Comparison of ENCODE assay signal across 25 cellular contexts in genomic region chr4:10998826-10999225, GRCh38.
A peak's percentile ranks its signal among the peaks of the same experiment; 100 is the strongest.
DNase-seq lines count a peak whose midpoint lies in the region; FAIRE-seq and TF ChIP-seq lines count a peak whose summit lies in the region.
"Had no signal": no experiment of that assay in that cellular context is flagged by ENCODE, and none has a peak within 500 bp of the region (broad histone marks: within the 10 kb centered on the region; RNA-seq: fewer than 3 reads in every experiment).

No MANE protein-coding gene starts in this region.

- H3K79me2 ChIP-seq in fibroblast of lung (ENCODE audit: control insufficient read depth, insufficient read depth, low read length): no peaks in the 10 kb centered on the region
- H3K79me2 ChIP-seq in smooth muscle cell (ENCODE audit: low read depth): no peaks in the 10 kb centered on the region

- POLR2A ChIA-PET in A673 (lab: Charles Lee; ENCODE audit: low non-redundant PET): no interaction called here

- CTCF ChIA-PET in A673 (lab: Charles Lee): no interaction called here

- DNase-seq in astrocyte of the cerebellum (ENCODE audit: low read depth) (peak; percentile 23), fibroblast of lung (ENCODE audit: low read depth in 2 of 2) (peak; percentile 48 to 64), mesothelial cell of epicardium (ENCODE audit: low spot score in 2 of 2, unreplicated experiment in 2 of 2) (no peak), smooth muscle cell (lab: John Stamatoyannopoulos, UW; ENCODE audit: unreplicated experiment) (no peak), DMS53 treated with DMSO at 0.1 percent for 48 hours (lab: John Stamatoyannopoulos, UW; ENCODE audit: unreplicated experiment) (no peak), RCC 7860 (ENCODE audit: low spot score) (no peak), A673 (ENCODE audit: low spot score) (no peak)
- DNase-seq: ACHN; activated CD4-positive, alpha-beta T cell treated with anti-CD3 and anti-CD28 coated beads, Interleukin-2, amount 10 ng/mL, durations not matched to agents 7 days and 5 days; activated naive CD4-positive, alpha-beta T cell; activated T-cell treated with anti-CD3 and anti-CD28 coated beads, Interleukin-2, amount 50 U/mL, for 24 hours; BE2C; CD8-positive, alpha-beta memory T cell; effector CD8-positive, alpha-beta T cell; Kasumi-1; NCI-H187; NCI-H526; nephron progenitor cell; right lobe of liver; SHP77 treated with DMSO at 0.1 percent for 48 hours; stimulated activated CD4-positive, alpha-beta T cell treated with anti-CD3 and anti-CD28 coated beads, Interleukin-15, amount 100 ng/mL, for 24 hours; stimulated activated naive CD4-positive, alpha-beta T cell treated with Interleukin-2 at 50 U/mL for 16 hours; T1000 had no signal

- peak overlapping the region; percentile 68 for H3K27ac Mint-ChIP-seq in mesothelial cell of epicardium
- H3K27ac Mint-ChIP-seq: activated CD4-positive, alpha-beta T cell treated with anti-CD3 and anti-CD28 coated beads, Interleukin-2, amount 10 ng/mL, durations not matched to agents 7 days and 5 days; activated T-cell treated with anti-CD3 and anti-CD28 coated beads, Interleukin-2, amount 50 U/mL, for 24 hours; CD8-positive, alpha-beta memory T cell had no signal

- no peaks in the 10 kb centered on the region for H3K36me3 Mint-ChIP-seq in mesothelial cell of epicardium
- H3K36me3 Mint-ChIP-seq: CD8-positive, alpha-beta memory T cell had no signal

- WGBS in smooth muscle cell (ENCODE audit: low lambda C conversion rate): 73% methylated on average over 1 of the region's 1 CpG

- H3K4me1 ChIP-seq in fibroblast of lung (ENCODE audit: control insufficient read depth, extremely low read depth, insufficient read depth, low read length) (no peaks in the 10 kb centered on the region), smooth muscle cell (ENCODE audit: low read depth) (no peaks in the 10 kb centered on the region), A673 (ENCODE audit: insufficient read depth, low read length, poor library complexity, severe bottlenecking) (no peaks in the 10 kb centered on the region)
- H3K4me1 ChIP-seq: BE2C, right lobe of liver had no signal

- H3K4me2 ChIP-seq in fibroblast of lung (ENCODE audit: extremely low read depth, insufficient read depth, low read length) (peak overlapping the region; percentile 20), smooth muscle cell (no peak overlapping the region)

- intact Hi-C loops in A673 (cut with micrococcal nuclease; ENCODE audit: unreplicated experiment): no loop called here

- TF ChIP-seq CTCF in astrocyte of the cerebellum (IDR thresholded peaks at IDR 0.05; ENCODE audit: low read depth, low read length, missing control alignments) (no peak), fibroblast of lung (conservative IDR thresholded peaks at IDR 0.05 in 1 of 2, IDR thresholded peaks at IDR 0.05 in 1 of 2; ENCODE audit: low read depth in 1 of 2, low read length in 2 of 2) (no peak), mesothelial cell of epicardium (IDR thresholded peaks at IDR 0.05; ENCODE audit: unreplicated experiment) (no peak), smooth muscle cell (IDR thresholded peaks at IDR 0.05; ENCODE audit: borderline replicate concordance, insufficient read depth, poor library complexity, severe bottlenecking) (no peak), A673 (conservative IDR thresholded peaks at IDR 0.05; ENCODE audit: low read depth, low read length) (no peak)

- H3K27ac ChIP-seq in fibroblast of lung (ENCODE audit: insufficient read depth, low read length) (peak overlapping the region; percentile 36), smooth muscle cell (ENCODE audit: low read depth) (peak overlapping the region; percentile 16), A673 (ENCODE audit: low read depth, low read length, poor library complexity, severe bottlenecking) (no peak overlapping the region)
- H3K27ac ChIP-seq: right lobe of liver had no signal

- in situ Hi-C loops in astrocyte of the cerebellum (cut with HindIII; ENCODE audit: low sequenced_read_pairs): no loop called here

- H3K9me3 ChIP-seq in fibroblast of lung (ENCODE audit: control insufficient read depth, insufficient read depth, low read depth, low read length) (no peaks in the 10 kb centered on the region), smooth muscle cell (replicated peaks; ENCODE audit: low read depth) (no peaks in the 10 kb centered on the region), A673 (ENCODE audit: low read depth, low read length, poor library complexity, severe bottlenecking) (peaks cover 21% of the 10 kb centered on the region)
- H3K9me3 ChIP-seq: right lobe of liver had no signal

- H3K4me3 ChIP-seq in astrocyte of the cerebellum (ENCODE audit: low read depth, low read length) (no peak overlapping the region), fibroblast of lung (replicated peaks in 1 of 4; ENCODE audit: control extremely low read depth in 1 of 4, insufficient read depth in 1 of 4, low read depth in 3 of 4, low read length in 4 of 4) (no peak overlapping the region), smooth muscle cell (no peak overlapping the region), A673 (ENCODE audit: low read depth, low read length, poor library complexity, severe bottlenecking) (no peak overlapping the region)
- H3K4me3 ChIP-seq: right lobe of liver had no signal

- no peak overlapping the region for H3K4me3 Mint-ChIP-seq in mesothelial cell of epicardium
- H3K4me3 Mint-ChIP-seq: activated CD4-positive, alpha-beta T cell treated with anti-CD3 and anti-CD28 coated beads, Interleukin-2, amount 10 ng/mL, durations not matched to agents 7 days and 5 days; activated T-cell treated with anti-CD3 and anti-CD28 coated beads, Interleukin-2, amount 50 U/mL, for 24 hours; CD8-positive, alpha-beta memory T cell; nephron progenitor cell had no signal

- H3K36me3 ChIP-seq in fibroblast of lung (ENCODE audit: control insufficient read depth, insufficient read depth, low read length): no peaks in the 10 kb centered on the region
- no peaks in the 10 kb centered on the region for H3K36me3 ChIP-seq in smooth muscle cell (ENCODE audit: low read depth)
- no peaks in the 10 kb centered on the region for H3K36me3 ChIP-seq in A673 (ENCODE audit: insufficient read depth, low read length, poor library complexity, severe bottlenecking)
- H3K36me3 ChIP-seq: BE2C, right lobe of liver had no signal

- H2AFZ ChIP-seq in fibroblast of lung (ENCODE audit: low read length): peak overlapping the region; percentile 16
- H2AFZ ChIP-seq in smooth muscle cell (ENCODE audit: low read depth): no peak overlapping the region

- no TSS peak for BruUV-seq in A673 (replicated peaks; lab: Mats Ljungman, UMichigan)

- H3K4me1 Mint-ChIP-seq in mesothelial cell of epicardium: peaks cover 25% of the 10 kb centered on the region
- H3K4me1 Mint-ChIP-seq: activated CD4-positive, alpha-beta T cell treated with anti-CD3 and anti-CD28 coated beads, Interleukin-2, amount 10 ng/mL, durations not matched to agents 7 days and 5 days; CD8-positive, alpha-beta memory T cell had no signal

- H3K9me3 Mint-ChIP-seq in mesothelial cell of epicardium: no peaks in the 10 kb centered on the region
- H3K9me3 Mint-ChIP-seq: activated CD4-positive, alpha-beta T cell treated with anti-CD3 and anti-CD28 coated beads, Interleukin-2, amount 10 ng/mL, durations not matched to agents 7 days and 5 days; activated T-cell treated with anti-CD3 and anti-CD28 coated beads, Interleukin-2, amount 50 U/mL, for 24 hours; CD8-positive, alpha-beta memory T cell had no signal

- H3K9ac ChIP-seq in fibroblast of lung (ENCODE audit: insufficient read depth, low read length) (no peak overlapping the region), smooth muscle cell (ENCODE audit: low read depth) (no peak overlapping the region)

- FAIRE-seq in RCC 7860 (lab: Jason Lieb, UNC): no peak
- FAIRE-seq: colon, H1 had no signal

- no peaks in the 10 kb centered on the region for H3K27me3 Mint-ChIP-seq in mesothelial cell of epicardium (ENCODE audit: low read depth)
- H3K27me3 Mint-ChIP-seq: activated CD4-positive, alpha-beta T cell treated with anti-CD3 and anti-CD28 coated beads, Interleukin-2, amount 10 ng/mL, durations not matched to agents 7 days and 5 days; activated T-cell treated with anti-CD3 and anti-CD28 coated beads, Interleukin-2, amount 50 U/mL, for 24 hours; CD8-positive, alpha-beta memory T cell had no signal

- no peaks in the 10 kb centered on the region for H3K27me3 ChIP-seq in fibroblast of lung (ENCODE audit: control insufficient read depth, insufficient read depth, low read length)
- no peaks in the 10 kb centered on the region for H3K27me3 ChIP-seq in smooth muscle cell (ENCODE audit: low read depth)
- no peaks in the 10 kb centered on the region for H3K27me3 ChIP-seq in A673 (replicated peaks; ENCODE audit: insufficient read depth, low read depth, low read length, poor library complexity)
- H3K27me3 ChIP-seq: BE2C, right lobe of liver had no signal

- H3F3A ChIP-seq in smooth muscle cell (ENCODE audit: low read depth): no peaks in the 10 kb centered on the region

- H4K20me1 ChIP-seq in fibroblast of lung (ENCODE audit: control insufficient read depth, extremely low read depth, insufficient read depth, low read length) (no peaks in the 10 kb centered on the region), smooth muscle cell (ENCODE audit: low read depth) (no peaks in the 10 kb centered on the region)

Comparison
In these comparisons a context has a peak if more than half of its experiments do, and no peak if none do; other contexts are left out.
1. DNase-seq: peak in astrocyte of the cerebellum (single experiment) and fibroblast of lung (2 of 2); none in mesothelial cell of epicardium (0 of 2), smooth muscle cell (single experiment), DMS53 treated with DMSO at 0.1 percent for 48 hours (single experiment), RCC 7860 (single experiment) and A673 (single experiment).